ENCODE assay signal across 18 cellular contexts in genomic region chr9:73067074-73067473, GRCh38.
DNase-seq lines count a peak whose midpoint lies in the region; ATAC-seq and TF ChIP-seq lines count a peak whose summit lies in the region.
"Had no signal": no experiment of that assay in that cellular context is flagged by ENCODE, and none has a peak within 500 bp of the region (broad histone marks: within the 10 kb centered on the region; RNA-seq: fewer than 3 reads in every experiment).

No MANE protein-coding gene starts in this region.

- H3K27me3 ChIP-seq in A673 (replicated peaks; ENCODE audit: insufficient read depth, low read depth, low read length, poor library complexity) (no peaks in the 10 kb centered on the region), testis (no peaks in the 10 kb centered on the region)
- H3K27me3 ChIP-seq: stomach, upper lobe of left lung had no signal

- no peak for ATAC-seq in GM18861 (IDR thresholded peaks at IDR 0.05; ENCODE audit: unreplicated experiment)
- no peak for ATAC-seq in activated naive CD8-positive, alpha-beta T cell treated with anti-CD3 and anti-CD28 coated beads, Interleukin-2, amount 50 U/mL, for 24 hours

- no peak overlapping the region for H3K4me3 Mint-ChIP-seq in chondrocyte (ENCODE audit: unreplicated experiment)
- no peak overlapping the region for H3K4me3 Mint-ChIP-seq in activated naive CD8-positive, alpha-beta T cell treated with anti-CD3 and anti-CD28 coated beads, Interleukin-2, amount 50 U/mL, for 24 hours
- H3K4me3 Mint-ChIP-seq: naive B cell had no signal

- peaks cover 5% of the 10 kb centered on the region for H3K9me3 Mint-ChIP-seq in chondrocyte (ENCODE audit: low read depth)
- H3K9me3 Mint-ChIP-seq in activated naive CD8-positive, alpha-beta T cell treated with anti-CD3 and anti-CD28 coated beads, Interleukin-2, amount 50 U/mL, for 24 hours, result no peaks in the 10 kb centered on the region

- TF ChIP-seq CTCF in A673 (conservative IDR thresholded peaks at IDR 0.05; ENCODE audit: low read depth, low read length) (peak; percentile 49), GM12865 (IDR thresholded peaks at IDR 0.05; ENCODE audit: insufficient read depth, low read depth, low read length, missing control alignments) (peak; percentile 21), LNCaP clone FGC (IDR thresholded peaks at IDR 0.05; ENCODE audit: control insufficient read depth, extremely low read depth, insufficient read depth) (peak; percentile 24; the same call in 1 of the 2 replicates), chondrocyte (IDR thresholded peaks at IDR 0.05) (peak; percentile 17), testis (IDR thresholded peaks at IDR 0.05) (no peak)

- intact Hi-C loops in A673 (cut with micrococcal nuclease; ENCODE audit: unreplicated experiment) (no loop called here), testis (cut with DNase I; ENCODE audit: low total_unique reads) (no loop called here)

- 93 to 100% methylated on average over 2 of the region's 2 CpGs for WGBS in testis, 2 donors

- no peak for TF ChIP-seq POLR2A in testis (IDR thresholded peaks at IDR 0.05)

- CTCF ChIA-PET in A673 (lab: Charles Lee), result no interaction called here

- H3K36me3 Mint-ChIP-seq in chondrocyte (ENCODE audit: low read depth), result no peaks in the 10 kb centered on the region
- H3K36me3 Mint-ChIP-seq in activated naive CD8-positive, alpha-beta T cell treated with anti-CD3 and anti-CD28 coated beads, Interleukin-2, amount 50 U/mL, for 24 hours (ENCODE audit: low read depth), result no peaks in the 10 kb centered on the region
- H3K36me3 Mint-ChIP-seq: naive B cell had no signal

- no peak overlapping the region for H3K27ac ChIP-seq in A673 (ENCODE audit: low read depth, low read length, poor library complexity, severe bottlenecking)
- H3K27ac ChIP-seq in testis, result no peak overlapping the region
- H3K27ac ChIP-seq: stomach, upper lobe of left lung had no signal

- BruUV-seq in A673 (replicated peaks; lab: Mats Ljungman, UMichigan), result no TSS peak

- peaks cover 1% of the 10 kb centered on the region for H3K27me3 Mint-ChIP-seq in chondrocyte (ENCODE audit: low read depth)
- peaks cover 7% of the 10 kb centered on the region for H3K27me3 Mint-ChIP-seq in activated naive CD8-positive, alpha-beta T cell treated with anti-CD3 and anti-CD28 coated beads, Interleukin-2, amount 50 U/mL, for 24 hours

- H3K4me3 ChIP-seq in A673 (ENCODE audit: low read depth, low read length, poor library complexity, severe bottlenecking), result no peak overlapping the region
- H3K4me3 ChIP-seq in GM12865 (ENCODE audit: low read depth, low read length), result no peak overlapping the region
- no peak overlapping the region for H3K4me3 ChIP-seq in LNCaP clone FGC (ENCODE audit: low read depth, low read length)
- no peak overlapping the region for H3K4me3 ChIP-seq in testis
- H3K4me3 ChIP-seq: lung, stomach, upper lobe of left lung had no signal

- H3K4me1 ChIP-seq in A673 (ENCODE audit: insufficient read depth, low read length, poor library complexity, severe bottlenecking) (no peaks in the 10 kb centered on the region), testis (no peaks in the 10 kb centered on the region)
- H3K4me1 ChIP-seq: stomach, upper lobe of left lung had no signal

- no peak for DNase-seq in A673 (ENCODE audit: low spot score)
- DNase-seq in GM12865 (ENCODE audit: low read depth), result peak; percentile 16
- no peak for DNase-seq in LNCaP clone FGC (ENCODE audit: low read depth)
- no peak for DNase-seq in chondrocyte (ENCODE audit: low spot score)
- no peak for DNase-seq in activated naive CD8-positive, alpha-beta T cell treated with anti-CD3 and anti-CD28 coated beads, Interleukin-2, amount 50 U/mL, for 24 hours
- DNase-seq in activated CD4-positive, CD25-positive, alpha-beta regulatory T cell (lab: John Stamatoyannopoulos, UW), result no peak
- no peak for DNase-seq in testis
- DNase-seq: central memory CD4-positive, alpha-beta T cell; effector memory CD4-positive, alpha-beta T cell; MV-4-11; naive B cell; NCI-H1930; NCI-H510A; SHP77 treated with DMSO at 0.1 percent for 48 hours; stomach; upper lobe of left lung had no signal

- POLR2A ChIA-PET in A673 (lab: Charles Lee; ENCODE audit: low non-redundant PET), result no interaction called here

- no peaks in the 10 kb centered on the region for H3K4me1 Mint-ChIP-seq in chondrocyte (ENCODE audit: low read depth)
- H3K4me1 Mint-ChIP-seq in activated naive CD8-positive, alpha-beta T cell treated with anti-CD3 and anti-CD28 coated beads, Interleukin-2, amount 50 U/mL, for 24 hours, result no peaks in the 10 kb centered on the region
- H3K4me1 Mint-ChIP-seq: naive B cell had no signal

- H3K9me3 ChIP-seq in A673 (ENCODE audit: low read depth, low read length, poor library complexity, severe bottlenecking), result no peaks in the 10 kb centered on the region
- no peaks in the 10 kb centered on the region for H3K9me3 ChIP-seq in testis
- H3K9me3 ChIP-seq: stomach, upper lobe of left lung had no signal

- H3K36me3 ChIP-seq in A673 (ENCODE audit: insufficient read depth, low read length, poor library complexity, severe bottlenecking), result no peaks in the 10 kb centered on the region
- H3K36me3 ChIP-seq in testis (ENCODE audit: low read depth, missing control alignments), result no peaks in the 10 kb centered on the region
- H3K36me3 ChIP-seq: stomach, upper lobe of left lung had no signal

- no peak overlapping the region for H3K27ac Mint-ChIP-seq in chondrocyte (ENCODE audit: unreplicated experiment)
- no peak overlapping the region for H3K27ac Mint-ChIP-seq in activated naive CD8-positive, alpha-beta T cell treated with anti-CD3 and anti-CD28 coated beads, Interleukin-2, amount 50 U/mL, for 24 hours
- H3K27ac Mint-ChIP-seq: naive B cell had no signal

Comparison
In these comparisons a context has a peak if more than half of its experiments do, and no peak if none do; other contexts are left out.
1. CTCF ChIP-seq: peak in A673 (single experiment), GM12865 (single experiment), LNCaP clone FGC (single experiment) and chondrocyte (single experiment); none in testis (0 of 3).